In genomic region chr19:23392706-23393105, GRCh38 we compare ENCODE assay signal across 18 cellular contexts. TPM values are rescaled to one million over a fixed set of nuclear protein-coding genes. Genes with fewer than 3 reads are reported as not detected.
DNase-seq lines count a peak whose midpoint lies in the region; ATAC-seq and TF ChIP-seq lines count a peak whose summit lies in the region.
"Had no signal": no experiment of that assay in that cellular context is flagged by ENCODE, and none has a peak within 500 bp of the region (broad histone marks: within the 10 kb centered on the region; RNA-seq: fewer than 3 reads in every experiment).

No MANE protein-coding gene starts in this region.

- H3K79me2 ChIP-seq in SU-DHL-6 (ENCODE audit: insufficient read depth, low read length) (peaks cover 71% of the 10 kb centered on the region), smooth muscle cell (ENCODE audit: low read depth) (peaks cover 82% of the 10 kb centered on the region)

- no peaks in the 10 kb centered on the region for H3F3A ChIP-seq in SU-DHL-6 (ENCODE audit: insufficient read depth)
- no peaks in the 10 kb centered on the region for H3F3A ChIP-seq in smooth muscle cell (ENCODE audit: low read depth)

- TF ChIP-seq CTCF in left ventricle myocardium inferior (IDR thresholded peaks at IDR 0.05; ENCODE audit: borderline replicate concordance): no peak
- no peak for TF ChIP-seq CTCF in SU-DHL-6 (IDR thresholded peaks at IDR 0.05; ENCODE audit: insufficient read depth, low read length, poor library complexity, severe bottlenecking)
- no peak for TF ChIP-seq CTCF in smooth muscle cell (IDR thresholded peaks at IDR 0.05; ENCODE audit: borderline replicate concordance, insufficient read depth, poor library complexity, severe bottlenecking)
- TF ChIP-seq CTCF in MCF 10A (IDR thresholded peaks at IDR 0.05; ENCODE audit: unreplicated experiment): no peak
- TF ChIP-seq CTCF in foreskin fibroblast (IDR thresholded peaks at IDR 0.05; ENCODE audit: low read depth, low read length): no peak

- intact Hi-C loops in left ventricle myocardium inferior (cut with micrococcal nuclease): loop anchor here (10.0 kb wide), 1 partner anchor 138 kb away; the partner anchor contains the start of gene ZNF724
- intact Hi-C loops in right cardiac atrium (cut with DNase I): loop anchor here in 1 of 4 donors (10.0 kb wide), 1 partner anchor 118 kb away; no protein-coding TSS in a partner anchor
- intact Hi-C loops in MCF 10A (cut with micrococcal nuclease): loop anchor here (10.0 kb wide), 1 partner anchor 118 kb away; no protein-coding TSS in a partner anchor

- no peaks in the 10 kb centered on the region for H3K9me3 ChIP-seq in left ventricle myocardium inferior (replicated peaks)
- H3K9me3 ChIP-seq in right cardiac atrium (ENCODE audit: control insufficient read depth, low read length): no peaks in the 10 kb centered on the region
- H3K9me3 ChIP-seq in SU-DHL-6 (ENCODE audit: insufficient read depth, low read length): no peaks in the 10 kb centered on the region
- no peaks in the 10 kb centered on the region for H3K9me3 ChIP-seq in smooth muscle cell (replicated peaks; ENCODE audit: low read depth)
- no peaks in the 10 kb centered on the region for H3K9me3 ChIP-seq in HAP-1

- H3K4me1 ChIP-seq in left ventricle myocardium inferior (peaks cover 78% of the 10 kb centered on the region), right cardiac atrium (ENCODE audit: control insufficient read depth, insufficient read depth, low read length) (peaks cover 2% of the 10 kb centered on the region), smooth muscle cell (ENCODE audit: low read depth) (peaks cover 21% of the 10 kb centered on the region), HAP-1 (no peaks in the 10 kb centered on the region; the same call in none of the 2 replicates)

- POLR2A ChIA-PET in MCF 10A (lab: Yijun Ruan, JAX): interaction anchor here (0.6 to 0.9 kb wide), 2 partner anchors 22 to 306 kb away, joined by 3 read pairs; no protein-coding TSS in a partner anchor

- no peak overlapping the region for H3K9ac ChIP-seq in SU-DHL-6 (ENCODE audit: low read length)
- H3K9ac ChIP-seq in smooth muscle cell (ENCODE audit: low read depth): no peak overlapping the region

- H3K4me2 ChIP-seq in SU-DHL-6 (ENCODE audit: low read depth, low read length, poor library complexity, severe bottlenecking) (peak overlapping the region; percentile 67), smooth muscle cell (no peak overlapping the region)

- H3K27me3 ChIP-seq in left ventricle myocardium inferior (ENCODE audit: low read depth) (no peaks in the 10 kb centered on the region), right cardiac atrium (ENCODE audit: control insufficient read depth, insufficient read depth) (no peaks in the 10 kb centered on the region), SU-DHL-6 (ENCODE audit: low read length) (no peaks in the 10 kb centered on the region), smooth muscle cell (ENCODE audit: low read depth) (no peaks in the 10 kb centered on the region), HAP-1 (ENCODE audit: low read depth) (no peaks in the 10 kb centered on the region)
- H3K27me3 ChIP-seq: esophagus squamous epithelium had no signal

- DNase-seq in left ventricle myocardium inferior (no peak), right cardiac atrium (no peak), immature natural killer cell (no peak), smooth muscle cell (lab: John Stamatoyannopoulos, UW; ENCODE audit: unreplicated experiment) (no peak), MCF 10A (ENCODE audit: unreplicated experiment) (no peak), HAP-1 (ENCODE audit: low spot score in 2 of 2) (no peak), foreskin fibroblast (no peak)
- DNase-seq: activated CD8-positive, alpha-beta memory T cell treated with anti-CD3 and anti-CD28 coated beads, Interleukin-2, amount 50 U/mL, for 4 hours; activated naive CD8-positive, alpha-beta T cell treated with anti-CD3 and anti-CD28 coated beads, Interleukin-2, amount 10 ng/mL, durations not matched to agents 7 days and 5 days; cortex of kidney; esophagus squamous epithelium; HCEC 1CT; NCI-H1417; nucleus accumbens had no signal

- peak overlapping the region; percentile 23 to 59 (median 44) for H3K27ac Mint-ChIP-seq in immature natural killer cell
- H3K27ac Mint-ChIP-seq in MCF 10A (ENCODE audit: low read depth, unreplicated experiment): no peak overlapping the region
- H3K27ac Mint-ChIP-seq: WTC11 had no signal

- WGBS in right cardiac atrium: 76% methylated on average over 3 of the region's 3 CpGs
- 73% methylated on average over 3 of the region's 3 CpGs for WGBS in smooth muscle cell (ENCODE audit: low lambda C conversion rate)

- H3K36me3 Mint-ChIP-seq in immature natural killer cell (peaks cover 16 to 28% (median 22%) of the 10 kb centered on the region in 3 donors), MCF 10A (ENCODE audit: insufficient read depth, unreplicated experiment) (peaks cover 61% of the 10 kb centered on the region)

- H3K27ac ChIP-seq in left ventricle myocardium inferior (replicated peaks) (peak overlapping the region; percentile 97), right cardiac atrium (ENCODE audit: low read length) (no peak overlapping the region), SU-DHL-6 (ENCODE audit: low read depth, low read length) (0 out of 2 replicates have a peak overlapping the region, but pooled peaks have one; percentile 9), smooth muscle cell (ENCODE audit: low read depth) (no peak overlapping the region)
- H3K27ac ChIP-seq: SK-N-MC had no signal

- H3K36me3 ChIP-seq in left ventricle myocardium inferior: peaks cover 9% of the 10 kb centered on the region
- peaks cover 36% of the 10 kb centered on the region for H3K36me3 ChIP-seq in SU-DHL-6 (ENCODE audit: low read length)
- peaks cover 14% of the 10 kb centered on the region for H3K36me3 ChIP-seq in smooth muscle cell (ENCODE audit: low read depth)
- H3K36me3 ChIP-seq in HAP-1 (replicated peaks): peaks cover 24% of the 10 kb centered on the region

- no peaks in the 10 kb centered on the region for H3K9me2 ChIP-seq in SU-DHL-6 (replicated peaks; ENCODE audit: insufficient read depth, low read length)

- no peaks in the 10 kb centered on the region for H4K20me1 ChIP-seq in SU-DHL-6 (ENCODE audit: low read depth, low read length)
- peaks cover 42% of the 10 kb centered on the region for H4K20me1 ChIP-seq in smooth muscle cell (ENCODE audit: low read depth)

- in situ Hi-C loops in HAP-1 (cut with MboI; ENCODE audit: low sequenced_read_pairs): no loop called here

- H3K4me1 Mint-ChIP-seq in immature natural killer cell (peaks cover 55 to 61% of the 10 kb centered on the region in 2 donors), MCF 10A (ENCODE audit: insufficient read depth, unreplicated experiment) (peaks cover 7% of the 10 kb centered on the region)

- CTCF ChIA-PET in MCF 10A (lab: Yijun Ruan, JAX): interaction anchor here (0.6 kb wide), 2 partner anchors 150 to 767 kb away, joined by 3 to 4 read pairs; no protein-coding TSS in a partner anchor

- H3K27me3 Mint-ChIP-seq in immature natural killer cell (ENCODE audit: low read depth in 3 of 3): peaks cover 6 to 9% (median 7%) of the 10 kb centered on the region in 3 donors
- H3K27me3 Mint-ChIP-seq in MCF 10A (ENCODE audit: insufficient read depth, unreplicated experiment): no peaks in the 10 kb centered on the region
- H3K27me3 Mint-ChIP-seq: activated naive CD8-positive, alpha-beta T cell treated with anti-CD3 and anti-CD28 coated beads, Interleukin-2, amount 10 ng/mL, durations not matched to agents 7 days and 5 days had no signal

- BruUV-seq in MCF 10A (replicated peaks; lab: Mats Ljungman, UMichigan): no TSS peak

- H3K4me3 ChIP-seq in left ventricle myocardium inferior: peak overlapping the region; percentile 86
- no peak overlapping the region for H3K4me3 ChIP-seq in right cardiac atrium (ENCODE audit: low read length)
- no peak overlapping the region for H3K4me3 ChIP-seq in SU-DHL-6 (ENCODE audit: insufficient read depth, low read length, poor library complexity, severe bottlenecking)
- H3K4me3 ChIP-seq in smooth muscle cell: peak overlapping the region; percentile 94
- no peak overlapping the region for H3K4me3 ChIP-seq in HAP-1
- H3K4me3 ChIP-seq in foreskin fibroblast (ENCODE audit: low read depth in 1 of 2, low read length in 2 of 2): no peak overlapping the region
- H3K4me3 ChIP-seq: esophagus squamous epithelium, SK-N-MC had no signal

- ATAC-seq in right cardiac atrium: no peak
- ATAC-seq: left lobe of liver, WTC11 had no signal

- H2AFZ ChIP-seq in SU-DHL-6 (ENCODE audit: low read depth, low read length, severe bottlenecking) (no peak overlapping the region), smooth muscle cell (ENCODE audit: low read depth) (no peak overlapping the region)

- H3K4me3 Mint-ChIP-seq in immature natural killer cell (peak overlapping the region in 3 of 5 donors; percentile 47 to 99 (median 55)), MCF 10A (ENCODE audit: unreplicated experiment) (no peak overlapping the region)

- H3K9me3 Mint-ChIP-seq in immature natural killer cell (no peaks in the 10 kb centered on the region), MCF 10A (ENCODE audit: unreplicated experiment) (peaks cover 10% of the 10 kb centered on the region)
- H3K9me3 Mint-ChIP-seq: WTC11 had no signal

RNA-seq across cellular contexts. Expression of gene ZNF91, which starts 2.6 kb away (rescaled TPM):
- total RNA-seq in left ventricle myocardium inferior: 101 TPM
- 100 to 1,000 TPM in 3 of 4 donors, 10 to 100 TPM in 1; 94.4 to 170 (median 139) TPM for total RNA-seq in right cardiac atrium
- polyA plus RNA-seq in right cardiac atrium: 19.9 TPM
- 10 to 100 TPM; 14.5 to 48.1 (median 19.7) TPM for polyA plus RNA-seq in immature natural killer cell
- 41.5 and 51.3 TPM in 2 replicates for total RNA-seq in smooth muscle cell
- polyA plus RNA-seq in smooth muscle cell: 11.5 and 18.4 TPM in 2 replicates
- total RNA-seq in MCF 10A (2022): 15.8 and 23.4 TPM in 2 replicates

Comparison
In these comparisons a context has a peak if more than half of its experiments do, and no peak if none do; other contexts are left out.
1. H3K27ac ChIP-seq: peak in left ventricle myocardium inferior (single experiment) and SU-DHL-6 (single experiment); none in right cardiac atrium (single experiment) and smooth muscle cell (single experiment).
2. H3K4me3 ChIP-seq: peak in left ventricle myocardium inferior (single experiment) and smooth muscle cell (single experiment); none in right cardiac atrium (single experiment), SU-DHL-6 (single experiment), HAP-1 (single experiment) and foreskin fibroblast (0 of 2).